ENCODE assay signal across 30 cellular contexts in genomic region chr19:47197141-47197540, GRCh38.
"Had no signal": no experiment of that assay in that cellular context is flagged by ENCODE, and none has a peak within 500 bp of the region (broad histone marks: within the 10 kb centered on the region; RNA-seq: fewer than 3 reads in every experiment).

No MANE protein-coding gene starts in this region.

- H3K4me1 ChIP-seq: adrenal gland, breast epithelium, SJSA1 had no signal

- DNase-seq: activated CD4-positive, alpha-beta T cell treated with anti-CD3 and anti-CD28 coated beads, Interleukin-2, amount 10 ng/mL, durations not matched to agents 24 days and 14 days; activated CD4-positive, alpha-beta T cell treated with anti-CD3 and anti-CD28 coated beads, Interleukin-2, amount 50 U/mL, for 4 hours; activated CD8-positive, alpha-beta T cell treated with anti-CD3 and anti-CD28 coated beads for 36 hours; activated gamma-delta T cell treated with Interleukin-2 at 50 U/mL for 16 hours; activated naive CD4-positive, alpha-beta T cell treated with anti-CD3 and anti-CD28 coated beads for 36 hours; activated naive CD8-positive, alpha-beta T cell treated with anti-CD3 and anti-CD28 coated beads, Interleukin-2, amount 10 ng/mL, durations not matched to agents 7 days and 5 days; activated T-cell treated with anti-CD3 and anti-CD28 coated beads, Interleukin-2, amount 50 U/mL, for 1 hour; adrenal gland; caudate nucleus; cerebellar nuclear complex; Karpas-422; KBM-7; MG63; NCI-H1048; NCI-H1105 treated with DMSO at 0.1 percent for 48 hours; NCI-H1436 treated with DMSO at 0.1 percent for 48 hours; NCI-H1694 treated with DMSO at 0.1 percent for 48 hours; NCI-H2029; NCI-H345; NCI-H524 treated with DMSO at 0.1 percent for 48 hours; RPMI8226; SHP77 treated with DMSO at 0.1 percent for 48 hours; SK-N-SH had no signal

- H3K9me3 Mint-ChIP-seq: activated CD4-positive, alpha-beta T cell treated with anti-CD3 and anti-CD28 coated beads, Interleukin-2, amount 10 ng/mL, durations not matched to agents 24 days and 14 days; activated CD8-positive, alpha-beta T cell treated with anti-CD3 and anti-CD28 coated beads for 36 hours; activated naive CD4-positive, alpha-beta T cell treated with anti-CD3 and anti-CD28 coated beads for 36 hours; activated naive CD8-positive, alpha-beta T cell treated with anti-CD3 and anti-CD28 coated beads, Interleukin-2, amount 10 ng/mL, durations not matched to agents 7 days and 5 days; activated T-helper 1 cell treated with anti-CD3 and anti-CD28 coated beads, Interleukin-12 subunit alpha, Interleukin-12 subunit beta, Interleukin-2, Interleukin-4 antibody, amounts not matched to agents 30 ng/mL and 10 ng/mL and 1 ng/mL, durations not matched to agents 14 hours and 24 hours and 36 hours; T-helper 1 cell treated with Interleukin-12 subunit alpha and Interleukin-12 subunit beta and Interleukin-4 antibody, amounts not matched to agents 30 μg/mL and 1 μg/mL, for 36 hours; T-helper 2 cell treated with Interferon-gamma antibody and Interleukin-4, amounts not matched to agents 5 μg/mL and 100 μg/mL, for 36 hours had no signal

- H3K9me3 ChIP-seq: adrenal gland, body of pancreas, breast epithelium, MG63, SJSA1, SK-N-SH had no signal

- ATAC-seq: activated CD8-positive, alpha-beta T cell treated with anti-CD3 and anti-CD28 coated beads for 36 hours; body of pancreas; Panc1 had no signal

- H3K36me3 ChIP-seq: breast epithelium had no signal

- H3K4me3 ChIP-seq: adrenal gland, body of pancreas, breast epithelium, MG63, SJSA1 had no signal

- H3K27ac ChIP-seq: adrenal gland, body of pancreas, breast epithelium, SJSA1 had no signal

- H3K4me3 Mint-ChIP-seq: activated CD4-positive, alpha-beta T cell treated with anti-CD3 and anti-CD28 coated beads, Interleukin-2, amount 10 ng/mL, durations not matched to agents 24 days and 14 days; activated CD8-positive, alpha-beta T cell treated with anti-CD3 and anti-CD28 coated beads for 36 hours; activated naive CD4-positive, alpha-beta T cell treated with anti-CD3 and anti-CD28 coated beads for 36 hours; activated naive CD8-positive, alpha-beta T cell treated with anti-CD3 and anti-CD28 coated beads, Interleukin-2, amount 10 ng/mL, durations not matched to agents 7 days and 5 days; activated T-helper 1 cell treated with anti-CD3 and anti-CD28 coated beads, Interleukin-12 subunit alpha, Interleukin-12 subunit beta, Interleukin-2, Interleukin-4 antibody, amounts not matched to agents 30 ng/mL and 10 ng/mL and 1 ng/mL, durations not matched to agents 14 hours and 24 hours and 36 hours; T-helper 1 cell treated with Interleukin-12 subunit alpha and Interleukin-12 subunit beta and Interleukin-4 antibody, amounts not matched to agents 30 μg/mL and 1 μg/mL, for 36 hours; T-helper 2 cell treated with Interferon-gamma antibody and Interleukin-4, amounts not matched to agents 5 μg/mL and 100 μg/mL, for 36 hours had no signal

- H3K27me3 Mint-ChIP-seq: activated CD4-positive, alpha-beta T cell treated with anti-CD3 and anti-CD28 coated beads, Interleukin-2, amount 10 ng/mL, durations not matched to agents 24 days and 14 days; activated CD8-positive, alpha-beta T cell treated with anti-CD3 and anti-CD28 coated beads for 36 hours; activated naive CD8-positive, alpha-beta T cell treated with anti-CD3 and anti-CD28 coated beads, Interleukin-2, amount 10 ng/mL, durations not matched to agents 7 days and 5 days had no signal

- H3K27ac Mint-ChIP-seq: activated CD8-positive, alpha-beta T cell treated with anti-CD3 and anti-CD28 coated beads for 36 hours; activated naive CD4-positive, alpha-beta T cell treated with anti-CD3 and anti-CD28 coated beads for 36 hours; activated naive CD8-positive, alpha-beta T cell treated with anti-CD3 and anti-CD28 coated beads, Interleukin-2, amount 10 ng/mL, durations not matched to agents 7 days and 5 days; T-helper 1 cell treated with Interleukin-12 subunit alpha and Interleukin-12 subunit beta and Interleukin-4 antibody, amounts not matched to agents 30 μg/mL and 1 μg/mL, for 36 hours; T-helper 2 cell treated with Interferon-gamma antibody and Interleukin-4, amounts not matched to agents 5 μg/mL and 100 μg/mL, for 36 hours had no signal
